7 cellular contexts compared by ENCODE assay signal in genomic region chr6:26383624-26384417, GRCh38. TPM values are rescaled to one million over a fixed set of nuclear protein-coding genes. Genes with fewer than 3 reads are reported as not detected.
DNase-seq lines count a peak whose midpoint lies in the region; ATAC-seq and TF ChIP-seq lines count a peak whose summit lies in the region.

No MANE protein-coding gene starts in this region.

- peak overlapping the region; percentile 10 for H4K91ac ChIP-seq in IMR-90 (ENCODE audit: insufficient read depth, low read depth, low read length)

- no CpG with 5 or more reads among the region's 7 CpGs for WGBS in IMR-90 (ENCODE audit: extremely low coverage in 2 of 2, insufficient read length in 1 of 2), 2 experiments

- no peaks in the 10 kb centered on the region for H3F3A ChIP-seq in neural progenitor cell (ENCODE audit: low read depth)

- BruUV-seq in IMR-90 (replicated peaks; lab: Mats Ljungman, UMichigan), result no TSS peak

- no peak for TF ChIP-seq RAD21 in IMR-90 (IDR thresholded peaks at IDR 0.05; ENCODE audit: low read length)

- intact Hi-C loops in IMR-90 (cut with micrococcal nuclease) (no loop called here), activated B cell treated with CpG ODN at 0.5 μM for 24 hours (cut with micrococcal nuclease) (loop anchor here (1.0 to 5.0 kb wide), 4 partner anchors 18 to 153 kb away; partner anchors contain the start of genes BTN3A1 and BTN3A2)

- CTCF ChIA-PET in IMR-90 (lab: Yijun Ruan, JAX), result no interaction called here
- CTCF ChIA-PET in activated B cell treated with CpG ODN at 0.5 μM for 24 hours (lab: Charles Lee), result no interaction called here
- CTCF ChIA-PET in GM10248 (lab: Yijun Ruan, JAX), result interaction anchor here (0.9 to 2.8 kb wide), 3 partner anchors 23 to 70 kb away, joined by 3 to 7 read pairs (median 3); no protein-coding TSS in a partner anchor

- H3K56ac ChIP-seq in IMR-90 (ENCODE audit: extremely low read depth, insufficient read depth, low read length), result peak overlapping the region; percentile 52

- H3K4me3 Mint-ChIP-seq in activated B cell treated with CpG ODN at 0.5 μM for 24 hours, result peak overlapping the region; percentile 97
- H3K4me3 Mint-ChIP-seq in neural progenitor cell, result peak overlapping the region; percentile 93

- 0 out of 2 replicates have a peak, but pooled peaks cover 2% of the 10 kb centered on the region for H3K36me3 ChIP-seq in IMR-90 (ENCODE audit: control insufficient read depth, insufficient read depth, low read length)
- no peaks in the 10 kb centered on the region for H3K36me3 ChIP-seq in neural progenitor cell

- H3K27me3 Mint-ChIP-seq in activated B cell treated with CpG ODN at 0.5 μM for 24 hours, result no peaks in the 10 kb centered on the region
- peaks cover 16% of the 10 kb centered on the region for H3K27me3 Mint-ChIP-seq in neural progenitor cell (ENCODE audit: insufficient read depth, low read depth)

- peaks cover 66% of the 10 kb centered on the region for H3K4me1 Mint-ChIP-seq in activated B cell treated with CpG ODN at 0.5 μM for 24 hours
- peaks cover 25% of the 10 kb centered on the region for H3K4me1 Mint-ChIP-seq in neural progenitor cell

- DNase-seq in GM03348 (ENCODE audit: low spot score) (peak; percentile 28), IMR-90 (peak; percentile 72), activated B cell treated with CpG ODN at 0.5 μM for 24 hours (no peak), fibroblast of gingiva (ENCODE audit: low read depth) (peak; percentile 66), neural progenitor cell (ENCODE audit: low spot score) (peak; percentile 43), GM10248 (ENCODE audit: extremely low spot score) (no peak)

- peak overlapping the region; percentile 99 for H3K14ac ChIP-seq in IMR-90 (replicated peaks; ENCODE audit: low read depth, low read length)

- no peak overlapping the region; the same call in 1 of the 2 replicates for H3K18ac ChIP-seq in IMR-90 (ENCODE audit: low read depth, low read length)

- peak overlapping the region; percentile 54; the same call in 1 of the 2 replicates for H3K23ac ChIP-seq in IMR-90 (ENCODE audit: low read depth, low read length)

- H3K9me3 ChIP-seq in IMR-90 (ENCODE audit: control insufficient read depth, insufficient read depth, low read length) (no peaks in the 10 kb centered on the region), neural progenitor cell (ENCODE audit: low read depth) (no peaks in the 10 kb centered on the region)

- POLR2A ChIA-PET in IMR-90 (lab: Charles Lee; ENCODE audit: unreplicated experiment), result no interaction called here
- POLR2A ChIA-PET in activated B cell treated with CpG ODN at 0.5 μM for 24 hours (lab: Charles Lee), result interaction anchor here (0.5 to 1.5 kb wide), 10 partner anchors 8 to 186 kb away, joined by 3 to 7 read pairs (median 4); partner anchors contain the start of gene HMGN4
- POLR2A ChIA-PET in GM10248 (lab: Yijun Ruan, JAX), result interaction anchor here (0.9 kb wide), 1 partner anchor 328 kb away, joined by 3 read pairs; a partner anchor contains a TSS

- H3K27me3 ChIP-seq in IMR-90 (ENCODE audit: control insufficient read depth, insufficient read depth, low read length) (no peaks in the 10 kb centered on the region), neural progenitor cell (no peaks in the 10 kb centered on the region)

- H4K20me1 ChIP-seq in IMR-90 (ENCODE audit: insufficient read depth, low read length) (no peaks in the 10 kb centered on the region), neural progenitor cell (ENCODE audit: low read depth) (no peaks in the 10 kb centered on the region)

- H2AFZ ChIP-seq in IMR-90 (replicated peaks; ENCODE audit: low read length, poor library complexity), result peak overlapping the region; percentile 99
- peak overlapping the region; percentile 94 for H2AFZ ChIP-seq in neural progenitor cell (replicated peaks)

- H3K27ac ChIP-seq in IMR-90 (ENCODE audit: insufficient read depth, low read length) (peak overlapping the region; percentile 36; the same call in 1 of the 2 replicates), neural progenitor cell (no peak overlapping the region)

- no peak overlapping the region for H2BK20ac ChIP-seq in IMR-90 (ENCODE audit: low read depth, low read length)

- H3K4ac ChIP-seq in IMR-90 (ENCODE audit: low read depth, low read length), result peak overlapping the region; percentile 88

- peak overlapping the region; percentile 56 for H3K4me3 ChIP-seq in IMR-90 (ENCODE audit: insufficient read depth, low read depth, low read length)
- peak overlapping the region; percentile 80 for H3K4me3 ChIP-seq in neural progenitor cell

- H3K36me3 Mint-ChIP-seq in activated B cell treated with CpG ODN at 0.5 μM for 24 hours (ENCODE audit: low read depth) (peaks cover 42% of the 10 kb centered on the region), neural progenitor cell (peaks cover 6% of the 10 kb centered on the region)

- peak overlapping the region; percentile 67 for H3K9ac ChIP-seq in IMR-90 (ENCODE audit: low read depth, low read length)
- H3K9ac ChIP-seq in neural progenitor cell, result peak overlapping the region; percentile 74

- H2AK5ac ChIP-seq in IMR-90 (ENCODE audit: low read depth, low read length), result peak overlapping the region; percentile 95; the same call in 1 of the 2 replicates

- peak overlapping the region; percentile 9; the same call in 1 of the 3 replicates for H2BK15ac ChIP-seq in IMR-90 (ENCODE audit: low read depth, low read length)

- H4K5ac ChIP-seq in IMR-90 (ENCODE audit: low read depth, low read length), result peak overlapping the region; percentile 54

- no peak for TF ChIP-seq CTCF in IMR-90 (conservative IDR thresholded peaks at IDR 0.05; ENCODE audit: low read depth, low read length)
- TF ChIP-seq CTCF in activated B cell treated with CpG ODN at 0.5 μM for 24 hours (IDR thresholded peaks at IDR 0.05), result no peak
- no peak for TF ChIP-seq CTCF in neural progenitor cell (IDR thresholded peaks at IDR 0.05)
- TF ChIP-seq CTCF in GM10248 (IDR thresholded peaks at IDR 0.05; ENCODE audit: control extremely low read depth, extremely low read depth, low read depth, missing control alignments), result no peak

- ATAC-seq in IMR-90 (ENCODE audit: low read depth), result peak; percentile 38
- peak; percentile 16 for ATAC-seq in activated B cell treated with CpG ODN at 0.5 μM for 24 hours (ENCODE audit: low read depth)
- no peak for ATAC-seq in GM19328 (IDR thresholded peaks at IDR 0.05; ENCODE audit: unreplicated experiment)

- peaks cover 8% of the 10 kb centered on the region for H3K9me1 ChIP-seq in IMR-90 (ENCODE audit: insufficient read depth, low read length)

- H3K4me1 ChIP-seq in IMR-90 (ENCODE audit: control insufficient read depth, insufficient read depth, low read length), result peaks cover 8% of the 10 kb centered on the region
- H3K4me1 ChIP-seq in neural progenitor cell, result peaks cover 13% of the 10 kb centered on the region

- H3K79me1 ChIP-seq in IMR-90 (ENCODE audit: low read depth in 1 of 2, low read length in 2 of 2), result peaks cover 0 to 26% of the 10 kb centered on the region in 2 experiments; a peak in 2 of 4 replicates

- H3K9me3 Mint-ChIP-seq in activated B cell treated with CpG ODN at 0.5 μM for 24 hours (no peaks in the 10 kb centered on the region), neural progenitor cell (no peaks in the 10 kb centered on the region)

- dilution Hi-C loops in IMR-90 (cut with HindIII; ENCODE audit: low sequenced_read_pairs, unreplicated experiment), result no loop called here

- no peak for TF ChIP-seq POLR2A in IMR-90 (IDR thresholded peaks at IDR 0.05; ENCODE audit: low read depth, low read length)

- peak overlapping the region; percentile 78 for H2BK5ac ChIP-seq in IMR-90 (ENCODE audit: low read depth, low read length, poor library complexity, severe bottlenecking)

- peak overlapping the region; percentile 4 for H2AK9ac ChIP-seq in IMR-90 (replicated peaks; ENCODE audit: low read depth, low read length, poor library complexity)

- in situ Hi-C loops in IMR-90 (cut with MboI; ENCODE audit: low sequenced_read_pairs), result no loop called here

- H3K4me2 ChIP-seq in IMR-90 (ENCODE audit: low read depth, low read length) (peak overlapping the region; percentile 93), neural progenitor cell (peak overlapping the region; percentile 77)

- peaks cover 7% of the 10 kb centered on the region for H3K79me2 ChIP-seq in neural progenitor cell (ENCODE audit: low read depth)

- peak overlapping the region; percentile 11; the same call in 1 of the 2 replicates for H2BK120ac ChIP-seq in IMR-90 (ENCODE audit: low read depth, low read length)

- peak overlapping the region; percentile 14 to 64; a peak in 3 of 4 replicates for H4K8ac ChIP-seq in IMR-90 (ENCODE audit: low read depth in 2 of 2, low read length in 2 of 2)

- H3K27ac Mint-ChIP-seq in activated B cell treated with CpG ODN at 0.5 μM for 24 hours (peak overlapping the region; percentile 94), neural progenitor cell (no peak overlapping the region)

TF ChIP-seq in IMR-90, 13 proteins besides CTCF, POLR2A, EP300 and RAD21 (continues in another document):
- TF ChIP-seq CHD1 (IDR thresholded peaks at IDR 0.05; ENCODE audit: low read depth, low read length), result no peak

RNA-seq across cellular contexts. Expression of gene BTN2A2, which starts 0.9 kb away (rescaled TPM):
- 10.6 and 12.5 TPM in 2 replicates for total RNA-seq in IMR-90 (2012; rRNA removed)
- 9.8 and 15.2 TPM in 2 replicates for polyA plus RNA-seq in IMR-90 (2012; rRNA removed)
- polyA plus RNA-seq in IMR-90 (2012; cell fraction: cytosol; rRNA removed), result 4.9 and 6.3 TPM in 2 replicates
- polyA plus RNA-seq in IMR-90 (2012; cell fraction: nucleus; rRNA removed; ENCODE audit: low replicate concordance), result 27.6 and 53.1 TPM in 2 replicates
- total RNA-seq in activated B cell treated with CpG ODN at 0.5 μM for 24 hours, result 77.5 and 79.9 TPM in 2 replicates
- total RNA-seq in neural progenitor cell (ENCODE audit: low replicate concordance), result 28.2 and 30.9 TPM in 2 replicates

RNA-seq across cellular contexts. Expression of gene BTN3A1, which starts 18.3 kb away (rescaled TPM):
- 15.3 and 16.5 TPM in 2 replicates for total RNA-seq in IMR-90 (2012; rRNA removed)
- 9.8 and 14.4 TPM in 2 replicates for polyA plus RNA-seq in IMR-90 (2012; rRNA removed)
- 5.7 and 11.5 TPM in 2 replicates for polyA plus RNA-seq in IMR-90 (2012; cell fraction: cytosol; rRNA removed)
- polyA plus RNA-seq in IMR-90 (2012; cell fraction: nucleus; rRNA removed; ENCODE audit: low replicate concordance), result 23.3 and 47.1 TPM in 2 replicates
- total RNA-seq in activated B cell treated with CpG ODN at 0.5 μM for 24 hours, result 55.4 and 61.7 TPM in 2 replicates
- total RNA-seq in neural progenitor cell (ENCODE audit: low replicate concordance), result 9.7 and 9.8 TPM in 2 replicates

RNA-seq across cellular contexts. Expression of gene BTN3A2, which starts 18.8 kb away (rescaled TPM):
- total RNA-seq in IMR-90 (2012; rRNA removed), result 17.2 and 20.4 TPM in 2 replicates
- polyA plus RNA-seq in IMR-90 (2012; rRNA removed), result 14.8 and 15.7 TPM in 2 replicates
- 7.4 and 12.2 TPM in 2 replicates for polyA plus RNA-seq in IMR-90 (2012; cell fraction: cytosol; rRNA removed)
- 9.8 and 25.8 TPM in 2 replicates for polyA plus RNA-seq in IMR-90 (2012; cell fraction: nucleus; rRNA removed; ENCODE audit: low replicate concordance)
- total RNA-seq in activated B cell treated with CpG ODN at 0.5 μM for 24 hours, result 65.3 and 81.6 TPM in 2 replicates
- total RNA-seq in neural progenitor cell (ENCODE audit: low replicate concordance), result 3.2 and 5.9 TPM in 2 replicates

RNA-seq across cellular contexts. Expression of gene BTN3A3, which starts 56.5 kb away (rescaled TPM):
- 14.4 and 15.8 TPM in 2 replicates for total RNA-seq in IMR-90 (2012; rRNA removed)
- polyA plus RNA-seq in IMR-90 (2012; rRNA removed), result 12.4 and 14.8 TPM in 2 replicates
- 6.3 and 10.8 TPM in 2 replicates for polyA plus RNA-seq in IMR-90 (2012; cell fraction: cytosol; rRNA removed)
- polyA plus RNA-seq in IMR-90 (2012; cell fraction: nucleus; rRNA removed; ENCODE audit: low replicate concordance), result 13.9 and 51.5 TPM in 2 replicates
- total RNA-seq in activated B cell treated with CpG ODN at 0.5 μM for 24 hours, result 51.9 and 54.1 TPM in 2 replicates
- total RNA-seq in neural progenitor cell (ENCODE audit: low replicate concordance), result 0.13 and 2.9 TPM in 2 replicates

Comparison
In these comparisons a context has a peak if more than half of its experiments do, and no peak if none do; other contexts are left out.
1. DNase-seq: peak in GM03348 (single experiment), IMR-90 (single experiment), fibroblast of gingiva (single experiment) and neural progenitor cell (single experiment); none in activated B cell treated with CpG ODN at 0.5 μM for 24 hours (single experiment) and GM10248 (single experiment).